In genomic region chr3:171249171-171249692, GRCh38 we compare ENCODE assay signal across 1 cellular context.
TF ChIP-seq lines count a peak whose summit lies in the region.

No MANE protein-coding gene starts in this region.

TF ChIP-seq in GM12878, 131 proteins besides CTCF, POLR2A, EP300 and RAD21:
- TF ChIP-seq CEBPZ (IDR thresholded peaks at IDR 0.05; ENCODE audit: low read depth, low read length), result no peak
- TF ChIP-seq ETV6 (conservative IDR thresholded peaks at IDR 0.05 in 1 of 2, IDR thresholded peaks at IDR 0.05 in 1 of 2; ENCODE audit: borderline replicate concordance in 1 of 2, low read depth in 1 of 2), result 0 out of 4 replicates have a peak, but pooled peaks of 1 of the 2 experiments have one; percentile 10
- 0 out of 2 replicates have a peak, but pooled peaks have one; percentile 29 for TF ChIP-seq SMARCA5 (IDR thresholded peaks at IDR 0.05)
TF ChIP-seq in GM12878: peak in this region for 2.
